14 cellular contexts compared by ENCODE assay signal in the genomic region with DNA sequence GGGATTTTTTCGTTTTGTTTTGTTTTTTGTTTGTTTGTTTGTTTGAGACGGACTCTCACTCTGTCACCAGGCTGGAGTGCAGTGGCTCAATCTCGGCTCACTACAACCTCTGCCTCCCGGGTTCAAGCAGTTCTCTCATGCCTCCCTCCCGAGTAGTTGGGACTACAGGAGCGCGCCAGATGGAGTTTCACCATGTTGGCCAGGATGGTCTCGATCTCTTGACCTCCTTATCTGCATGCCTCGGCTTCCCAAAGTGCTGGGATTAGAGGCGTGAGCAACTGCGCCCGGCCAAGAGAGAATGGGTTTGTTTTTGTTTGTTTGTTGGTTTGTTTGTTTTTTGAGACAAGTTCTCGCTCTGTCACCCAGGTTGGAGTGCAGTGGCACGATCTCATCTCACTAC. TPM values are rescaled to one million over a fixed set of nuclear protein-coding genes. Genes with fewer than 3 reads are reported as not detected.
DNase-seq lines count a peak whose midpoint lies in the region; ATAC-seq and TF ChIP-seq lines count a peak whose summit lies in the region.
"Not testable (repeated sequence)": the region's sequence is repeated elsewhere in the genome, so short reads cannot be mapped to it uniquely, and the experiment has no call there.
"Had no signal": no experiment of that assay in that cellular context is flagged by ENCODE, and none has a peak within 500 bp of the region (broad histone marks: within the 10 kb centered on the region; RNA-seq: fewer than 3 reads in every experiment).

No MANE protein-coding gene starts in this region.

- H3K4me1 ChIP-seq in OCI-LY3 (ENCODE audit: low read length), result peaks cover 83% of the 10 kb centered on the region

- not testable (repeated sequence) for H3K9ac ChIP-seq in OCI-LY3 (ENCODE audit: low read length)

- not testable (repeated sequence) for TF ChIP-seq CTCF in OCI-LY3 (IDR thresholded peaks at IDR 0.05; ENCODE audit: low read depth, low read length)

- H3K4me3 ChIP-seq in OCI-LY3 (ENCODE audit: low read length), result not testable (repeated sequence)

- H3K27me3 Mint-ChIP-seq in activated CD8-positive, alpha-beta T cell treated with anti-CD3 and anti-CD28 coated beads, Interleukin-2, amount 10 ng/mL, durations not matched to agents 7 days and 5 days (ENCODE audit: low read depth), result peaks cover 59% of the 10 kb centered on the region

- H3K4me3 Mint-ChIP-seq in activated CD8-positive, alpha-beta T cell treated with anti-CD3 and anti-CD28 coated beads, Interleukin-2, amount 10 ng/mL, durations not matched to agents 7 days and 5 days, result not testable (repeated sequence)

- H3K79me2 ChIP-seq in OCI-LY3 (ENCODE audit: low read length), result not testable (repeated sequence)

- POLR2A ChIA-PET in activated CD8-positive, alpha-beta T cell treated with anti-CD3 and anti-CD28 coated beads, Interleukin-2, amount 10 ng/mL, durations not matched to agents 7 days and 5 days (lab: Charles Lee), result not testable (repeated sequence)

- intact Hi-C loops in cardiac septum (cut with DNase I); posterior vena cava (cut with DNase I): not testable (repeated sequence)

- H3K36me3 Mint-ChIP-seq in activated CD8-positive, alpha-beta T cell treated with anti-CD3 and anti-CD28 coated beads, Interleukin-2, amount 10 ng/mL, durations not matched to agents 7 days and 5 days (ENCODE audit: low read depth), result not testable (repeated sequence)

- CTCF ChIA-PET in activated CD8-positive, alpha-beta T cell treated with anti-CD3 and anti-CD28 coated beads, Interleukin-2, amount 10 ng/mL, durations not matched to agents 7 days and 5 days (lab: Charles Lee), result interaction anchor here (2.8 to 2.9 kb wide), 2 partner anchors 9 to 148 kb away, joined by 10 to 19 read pairs; partner anchors contain the start of gene S100A9

- not testable (repeated sequence) for H3K9me3 ChIP-seq in OCI-LY3 (ENCODE audit: insufficient read depth, low read length)

- H3K4me1 Mint-ChIP-seq in activated CD8-positive, alpha-beta T cell treated with anti-CD3 and anti-CD28 coated beads, Interleukin-2, amount 10 ng/mL, durations not matched to agents 7 days and 5 days (ENCODE audit: low read depth), result peaks cover 31% of the 10 kb centered on the region

- H3K27me3 ChIP-seq in OCI-LY3 (ENCODE audit: low read depth, low read length), result peaks cover 17% of the 10 kb centered on the region

- H3K4me2 ChIP-seq in OCI-LY3 (ENCODE audit: low read length), result peak overlapping the region; percentile 86; the same call in 1 of the 2 replicates

- peak; percentile 16 for DNase-seq in activated CD8-positive, alpha-beta T cell treated with anti-CD3 and anti-CD28 coated beads, Interleukin-2, amount 10 ng/mL, durations not matched to agents 7 days and 5 days
- DNase-seq in ecto neural progenitor cell (ENCODE audit: low spot score), result peak; percentile 19
- DNase-seq in cardiac septum (ENCODE audit: low spot score), result peak; percentile 7
- DNase-seq in posterior vena cava (ENCODE audit: low spot score), result peak; percentile 41

- H2AFZ ChIP-seq in OCI-LY3 (ENCODE audit: low read depth, low read length), result not testable (repeated sequence)

- H3K27ac Mint-ChIP-seq in activated CD8-positive, alpha-beta T cell treated with anti-CD3 and anti-CD28 coated beads, Interleukin-2, amount 10 ng/mL, durations not matched to agents 7 days and 5 days, result not testable (repeated sequence)

- not testable (repeated sequence) for H4K20me1 ChIP-seq in OCI-LY3 (ENCODE audit: insufficient read depth, low read length)

- not testable (repeated sequence) for H3K36me3 ChIP-seq in OCI-LY3 (replicated peaks; ENCODE audit: low read depth, low read length)

- H3K27ac ChIP-seq in OCI-LY3 (ENCODE audit: low read length), result not testable (repeated sequence)

- not testable (repeated sequence) for ATAC-seq in activated CD8-positive, alpha-beta T cell treated with anti-CD3 and anti-CD28 coated beads, Interleukin-2, amount 10 ng/mL, durations not matched to agents 7 days and 5 days

- H3K9me3 Mint-ChIP-seq in activated CD8-positive, alpha-beta T cell treated with anti-CD3 and anti-CD28 coated beads, Interleukin-2, amount 10 ng/mL, durations not matched to agents 7 days and 5 days (ENCODE audit: insufficient read depth), result not testable (repeated sequence)

RNA-seq across cellular contexts. Expression of gene PGLYRP4, which starts 1.6 kb away (rescaled TPM):
- total RNA-seq in activated CD8-positive, alpha-beta T cell treated with anti-CD3 and anti-CD28 coated beads, Interleukin-2, amount 10 ng/mL, durations not matched to agents 7 days and 5 days, result not detected
- total RNA-seq in cardiac septum (not detected), posterior vena cava (not detected)
- total RNA-seq: A172; A673; CD4-positive, alpha-beta memory T cell; Daoy; G401; GM23338; H4; H9 had no signal

RNA-seq across cellular contexts. Expression of gene S100A9, which starts 10.6 kb away (rescaled TPM):
- not detected for total RNA-seq in activated CD8-positive, alpha-beta T cell treated with anti-CD3 and anti-CD28 coated beads, Interleukin-2, amount 10 ng/mL, durations not matched to agents 7 days and 5 days
- total RNA-seq in cardiac septum (91.9 TPM), posterior vena cava (100 to 1,000 TPM; 158 to 525 TPM)
- total RNA-seq: A172, A673, Daoy, GM23338, H4, H9 had no signal

RNA-seq across cellular contexts. Expression of gene S100A12, which starts 28.4 kb away (rescaled TPM):
- total RNA-seq in activated CD8-positive, alpha-beta T cell treated with anti-CD3 and anti-CD28 coated beads, Interleukin-2, amount 10 ng/mL, durations not matched to agents 7 days and 5 days, result not detected
- total RNA-seq in cardiac septum (4.1 TPM), posterior vena cava (10 to 100 TPM; 12.6 to 34.4 TPM)
- total RNA-seq: A172; A673; Calu3; CD4-positive, alpha-beta memory T cell; Daoy; G401; GM23338; H4; H9 had no signal

RNA-seq across cellular contexts. Expression of gene PGLYRP3, which starts 34.3 kb away (rescaled TPM):
- total RNA-seq in activated CD8-positive, alpha-beta T cell treated with anti-CD3 and anti-CD28 coated beads, Interleukin-2, amount 10 ng/mL, durations not matched to agents 7 days and 5 days, result not detected
- total RNA-seq in cardiac septum (not detected), posterior vena cava (not detected)
- total RNA-seq: A172; A673; Calu3; CD4-positive, alpha-beta memory T cell; Daoy; G401; GM23338; H4; H9 had no signal

RNA-seq across cellular contexts. Expression of gene S100A8, which starts 43.8 kb away (rescaled TPM):
- total RNA-seq in activated CD8-positive, alpha-beta T cell treated with anti-CD3 and anti-CD28 coated beads, Interleukin-2, amount 10 ng/mL, durations not matched to agents 7 days and 5 days, result not detected
- total RNA-seq in cardiac septum (71.3 TPM), posterior vena cava (100 to 1,000 TPM; 123 to 360 TPM)
- total RNA-seq: A172, A673, Calu3, Daoy, G401, GM23338, H4, H9 had no signal

Comparison
In these comparisons a context has a peak if more than half of its experiments do, and no peak if none do; other contexts are left out.
1. RNA of gene S100A9, which starts 10.6 kb away (total RNA-seq): 158 to 525 TPM in posterior vena cava and 91.9 TPM in cardiac septum (single experiment); not detected in activated CD8-positive, alpha-beta T cell treated with anti-CD3 and anti-CD28 coated beads, Interleukin-2, amount 10 ng/mL, durations not matched to agents 7 days and 5 days; every median in the first group is over 10 times any median in the second.
2. Peak in every context shown above with its lines, with median percentiles within 50 percentile points of each other: DNase-seq.